ENCODE assay signal across 21 cellular contexts in the genomic region with DNA sequence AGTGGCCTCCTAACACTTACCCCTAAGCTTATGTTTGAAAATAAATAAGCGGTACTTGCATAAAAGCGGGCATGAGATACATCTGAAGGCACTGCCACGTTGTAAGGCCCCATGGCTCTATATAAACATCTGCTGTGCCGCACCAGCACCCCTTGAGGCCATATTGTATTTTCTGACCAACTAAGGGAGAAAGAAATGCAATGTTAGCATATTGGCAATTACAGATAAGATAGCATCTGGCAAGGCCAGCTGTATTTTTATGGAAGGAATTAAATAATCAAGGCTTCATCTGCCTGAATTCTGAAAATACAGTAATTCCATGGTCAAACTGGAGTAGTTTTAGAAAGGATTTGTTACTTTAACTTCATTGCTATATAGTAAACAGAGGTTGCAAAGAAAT.
"Had no signal": no experiment of that assay in that cellular context is flagged by ENCODE, and none has a peak within 500 bp of the region (broad histone marks: within the 10 kb centered on the region; RNA-seq: fewer than 3 reads in every experiment).

No MANE protein-coding gene starts in this region.

- H3K27me3 ChIP-seq: esophagus muscularis mucosa, gastrocnemius medialis, pancreas, thyroid gland had no signal

- H3K4me3 ChIP-seq: esophagus muscularis mucosa, gastrocnemius medialis, pancreas, skin epidermis, thyroid gland had no signal

- H3K27ac ChIP-seq: esophagus muscularis mucosa, gastrocnemius medialis, pancreas, skin epidermis, thyroid gland, WERI-Rb-1 had no signal

- H3K4me1 ChIP-seq: esophagus muscularis mucosa, pancreas, thyroid gland had no signal

- FAIRE-seq: astrocyte, endothelial cell of umbilical vein, pancreas, TTC549, urothelium cell line had no signal

- H3K9me3 ChIP-seq: gastrocnemius medialis, pancreas, thyroid gland had no signal

- ATAC-seq: gastrocnemius medialis, left ventricle myocardium superior, pancreas, right cardiac atrium had no signal

- DNase-seq: activated CD4-positive, CD25-positive, alpha-beta regulatory T cell treated with anti-CD3 and anti-CD28 coated beads, Interleukin-2, amount 50 U/mL, for 72 hours; activated naive CD4-positive, alpha-beta T cell; activated naive CD8-positive, alpha-beta T cell treated with anti-CD3 and anti-CD28 coated beads for 36 hours; activated T-cell treated with anti-CD3 and anti-CD28 coated beads, Interleukin-2, amount 50 U/mL, for 1 hour; central memory CD4-positive, alpha-beta T cell; effector memory CD4-positive, alpha-beta T cell; gastrocnemius medialis; hypothalamus; left ventricle myocardium superior; pancreas; right cardiac atrium; stimulated activated CD4-positive, alpha-beta T cell treated with anti-CD3 and anti-CD28 coated beads, Interleukin-1b, Interleukin-23, amount 100 ng/mL, for 48 hours; substantia nigra; thyroid gland; WERI-Rb-1 had no signal
